In genomic region chr4:917992-918391, GRCh38 we compare ENCODE assay signal across 26 cellular contexts. TPM values are rescaled to one million over a fixed set of nuclear protein-coding genes. Genes with fewer than 3 reads are reported as not detected.
DNase-seq lines count a peak whose midpoint lies in the region; ATAC-seq, FAIRE-seq and TF ChIP-seq lines count a peak whose summit lies in the region.
"Had no signal": no experiment of that assay in that cellular context is flagged by ENCODE, and none has a peak within 500 bp of the region (broad histone marks: within the 10 kb centered on the region; RNA-seq: fewer than 3 reads in every experiment).

No MANE protein-coding gene starts in this region.

- DNase-seq in SK-N-SH: peak; percentile 2
- DNase-seq in SK-N-MC (ENCODE audit: low read depth, low spot score): no peak
- no peak for DNase-seq in K562 (ENCODE audit: extremely low read depth in 1 of 4, low spot score in 3 of 4)
- DNase-seq in glutamatergic neuron: no peak
- DNase-seq in activated CD8-positive, alpha-beta T cell treated with anti-CD3 and anti-CD28 coated beads for 36 hours: no peak
- no peak for DNase-seq in Calu3
- DNase-seq: Caco-2; CD4-positive, CD25-positive, alpha-beta regulatory T cell; CD8-positive, alpha-beta T cell; DMS 273 treated with DMSO at 0.1 percent for 48 hours; DMS79; EL; GDM1; GM23248; HCEC 1CT had no signal

- H3K9me3 Mint-ChIP-seq in glutamatergic neuron (ENCODE audit: unreplicated experiment) (peaks cover 5% of the 10 kb centered on the region), Calu3 (ENCODE audit: low read depth, unreplicated experiment) (peaks cover 7% of the 10 kb centered on the region)
- peaks cover 4% of the 10 kb centered on the region for H3K9me3 Mint-ChIP-seq in activated CD8-positive, alpha-beta T cell treated with anti-CD3 and anti-CD28 coated beads for 36 hours
- H3K9me3 Mint-ChIP-seq: CD8-positive, alpha-beta T cell had no signal

- intact Hi-C loops in K562 (cut with micrococcal nuclease) (no loop called here), Calu3 (cut with micrococcal nuclease; ENCODE audit: unreplicated experiment) (no loop called here)
- intact Hi-C loops in activated CD8-positive, alpha-beta T cell treated with anti-CD3 and anti-CD28 coated beads for 36 hours (cut with micrococcal nuclease): no loop called here

- H3K79me2 ChIP-seq in SK-N-SH (ENCODE audit: insufficient read depth): peaks cover 83% of the 10 kb centered on the region
- H3K79me2 ChIP-seq in K562 (ENCODE audit: control insufficient read depth, insufficient read depth, low read length): peaks cover 85% of the 10 kb centered on the region

- H2AFZ ChIP-seq in SK-N-SH (ENCODE audit: low read depth) (no peak overlapping the region), K562 (ENCODE audit: low read depth, low read length) (no peak overlapping the region)
- H2AFZ ChIP-seq: GM23248 had no signal

- no peaks in the 10 kb centered on the region for H3F3A ChIP-seq in SK-N-SH (replicated peaks; ENCODE audit: insufficient read depth)

- H3K36me3 Mint-ChIP-seq in glutamatergic neuron (ENCODE audit: unreplicated experiment): peaks cover 16% of the 10 kb centered on the region
- H3K36me3 Mint-ChIP-seq in activated CD8-positive, alpha-beta T cell treated with anti-CD3 and anti-CD28 coated beads for 36 hours (ENCODE audit: low read depth): peaks cover 27% of the 10 kb centered on the region
- H3K36me3 Mint-ChIP-seq in Calu3 (ENCODE audit: insufficient read depth, unreplicated experiment): peaks cover 5% of the 10 kb centered on the region

- no peaks in the 10 kb centered on the region for H3K9me2 ChIP-seq in SK-N-SH

- no peak for TF ChIP-seq RAD21 in SK-N-SH (IDR thresholded peaks at IDR 0.05; ENCODE audit: low read length)
- TF ChIP-seq RAD21 in K562 (CRISPR knock-in tag; conservative IDR thresholded peaks at IDR 0.05 in 1 of 2, IDR thresholded peaks at IDR 0.05 in 1 of 2): no peak

- no peak for TF ChIP-seq POLR2A in K562 (conservative IDR thresholded peaks at IDR 0.05)

- no TSS peak for BruUV-seq in K562 (replicated peaks; lab: Mats Ljungman, UMichigan)
- no TSS peak for BruUV-seq in Calu3 (replicated peaks; lab: Mats Ljungman, UMichigan)

- no peak overlapping the region for H3K9ac ChIP-seq in SK-N-SH
- no peak overlapping the region for H3K9ac ChIP-seq in SK-N-MC (ENCODE audit: insufficient read length)
- H3K9ac ChIP-seq in K562 (ENCODE audit: insufficient read depth in 1 of 2, low read depth in 2 of 2, low read length in 2 of 2): no peak overlapping the region
- H3K9ac ChIP-seq: BLaER1, GM23248 had no signal

- ATAC-seq in SK-N-SH treated with all-trans-retinoic acid at 6 μM for 48 hours: no peak
- no peak for ATAC-seq in K562
- no peak for ATAC-seq in GM18858 (IDR thresholded peaks at IDR 0.05; ENCODE audit: unreplicated experiment)
- ATAC-seq in activated CD8-positive, alpha-beta T cell treated with anti-CD3 and anti-CD28 coated beads for 36 hours: no peak
- ATAC-seq: CD8-positive, alpha-beta T cell; GM12878 had no signal

- H3K4me3 ChIP-seq in SK-N-SH (ENCODE audit: low read depth in 2 of 2, low read length in 1 of 2) (no peak overlapping the region), SK-N-MC (0 out of 2 replicates have a peak overlapping the region, but pooled peaks have one; percentile 25), K562 (no peak overlapping the region)
- H3K4me3 ChIP-seq: BLaER1, GM12878, GM23248 had no signal

- H3K4me1 Mint-ChIP-seq in glutamatergic neuron (ENCODE audit: low read depth, unreplicated experiment) (peaks cover 15% of the 10 kb centered on the region), Calu3 (ENCODE audit: low read depth, unreplicated experiment) (peaks cover 8% of the 10 kb centered on the region)
- peaks cover 57% of the 10 kb centered on the region for H3K4me1 Mint-ChIP-seq in activated CD8-positive, alpha-beta T cell treated with anti-CD3 and anti-CD28 coated beads for 36 hours (ENCODE audit: low read depth)

- in situ Hi-C loops in K562 (cut with MboI): no loop called here

- peak overlapping the region; percentile 3 for H3K27ac Mint-ChIP-seq in glutamatergic neuron (ENCODE audit: unreplicated experiment)
- no peak overlapping the region for H3K27ac Mint-ChIP-seq in activated CD8-positive, alpha-beta T cell treated with anti-CD3 and anti-CD28 coated beads for 36 hours
- no peak overlapping the region for H3K27ac Mint-ChIP-seq in Calu3 (ENCODE audit: unreplicated experiment)
- H3K27ac Mint-ChIP-seq: B cell; CD4-positive, CD25-positive, alpha-beta regulatory T cell; CD8-positive, alpha-beta T cell had no signal

- H3K27me3 ChIP-seq in SK-N-SH (ENCODE audit: insufficient read depth): no peaks in the 10 kb centered on the region
- no peaks in the 10 kb centered on the region for H3K27me3 ChIP-seq in K562 (ENCODE audit: control insufficient read depth in 2 of 2, insufficient read depth in 2 of 2, low read length in 2 of 2)
- H3K27me3 ChIP-seq: BLaER1 had no signal

- H3K36me3 ChIP-seq in SK-N-SH (replicated peaks in 1 of 2; ENCODE audit: control insufficient read depth in 1 of 2, insufficient read depth in 2 of 2, low read length in 1 of 2) (peaks cover 0 to 3% of the 10 kb centered on the region in 2 experiments), SK-N-MC (ENCODE audit: insufficient read depth, low read length) (peaks cover 16% of the 10 kb centered on the region; the same call in 1 of the 2 replicates), K562 (ENCODE audit: control insufficient read depth, insufficient read depth, low read length) (peaks cover 13% of the 10 kb centered on the region; the same call in 2 of the 3 replicates)

- H3K9me1 ChIP-seq in K562 (ENCODE audit: control insufficient read depth, insufficient read depth, low read length): no peaks in the 10 kb centered on the region

- TF ChIP-seq CTCF in SK-N-SH (IDR thresholded peaks at IDR 0.05) (no peak), K562 (IDR thresholded peaks at IDR 0.05 in 2 of 3, conservative IDR thresholded peaks at IDR 0.05 in 1 of 3; ENCODE audit: insufficient read depth in 2 of 3, low read depth in 1 of 3, low read length in 3 of 3) (no peak), glutamatergic neuron (IDR thresholded peaks at IDR 0.05; ENCODE audit: partially characterized antibody, unreplicated experiment) (no peak), Calu3 (IDR thresholded peaks at IDR 0.05; ENCODE audit: unreplicated experiment) (no peak)
- no peak for TF ChIP-seq CTCF in activated CD8-positive, alpha-beta T cell treated with anti-CD3 and anti-CD28 coated beads for 36 hours (IDR thresholded peaks at IDR 0.05)

- POLR2A ChIA-PET in SK-N-SH (lab: Yijun Ruan, JAX): no interaction called here
- POLR2A ChIA-PET in K562 (lab: Yijun Ruan, JAX): no interaction called here
- POLR2A ChIA-PET in activated CD8-positive, alpha-beta T cell treated with anti-CD3 and anti-CD28 coated beads for 36 hours (lab: Charles Lee): interaction anchor here (1.4 kb wide), 1 partner anchor 14 kb away, joined by 3 read pairs; no protein-coding TSS in a partner anchor

- H3K27me3 Mint-ChIP-seq in glutamatergic neuron (ENCODE audit: unreplicated experiment): peaks cover 2% of the 10 kb centered on the region
- H3K27me3 Mint-ChIP-seq in activated CD8-positive, alpha-beta T cell treated with anti-CD3 and anti-CD28 coated beads for 36 hours: no peaks in the 10 kb centered on the region
- no peaks in the 10 kb centered on the region for H3K27me3 Mint-ChIP-seq in Calu3 (ENCODE audit: unreplicated experiment)
- H3K27me3 Mint-ChIP-seq: B cell; CD4-positive, CD25-positive, alpha-beta regulatory T cell had no signal

- no peak for TF ChIP-seq EP300 in SK-N-SH (IDR thresholded peaks at IDR 0.05; ENCODE audit: borderline replicate concordance in 1 of 2, low read depth in 1 of 2, low read length in 1 of 2)
- no peak for TF ChIP-seq EP300 in K562 (IDR thresholded peaks at IDR 0.05; ENCODE audit: low read length)

- H3K4me2 ChIP-seq in SK-N-SH: no peak overlapping the region
- H3K4me2 ChIP-seq in K562 (ENCODE audit: insufficient read depth, low read length): no peak overlapping the region
- H3K4me2 ChIP-seq: BLaER1 had no signal

- 93% methylated on average over 2 of the region's 2 CpGs for WGBS in SK-N-SH (ENCODE audit: low lambda C conversion rate)
- 94% methylated on average over 2 of the region's 2 CpGs for WGBS in K562 (ENCODE audit: insufficient coverage, low coverage, missing lambda C conversion rate)

- H3K9me3 ChIP-seq in SK-N-SH (no peaks in the 10 kb centered on the region), SK-N-MC (ENCODE audit: low read depth, low read length) (no peaks in the 10 kb centered on the region), K562 (replicated peaks; ENCODE audit: control insufficient read depth, insufficient read depth, low read depth, low read length) (peaks cover 4% of the 10 kb centered on the region; the same call in 1 of the 2 replicates)
- H3K9me3 ChIP-seq: Caco-2 had no signal

- H3K27ac ChIP-seq in SK-N-SH (ENCODE audit: low read depth in 2 of 2, low read length in 1 of 2): no peak overlapping the region
- peak overlapping the region; percentile 70; the same call in 1 of the 2 replicates for H3K27ac ChIP-seq in SK-N-MC
- no peak overlapping the region for H3K27ac ChIP-seq in K562 (ENCODE audit: extremely low read depth, low read depth, low read length)
- H3K27ac ChIP-seq: 22Rv1, BLaER1, C4-2B, GM23248 had no signal

- no peak for FAIRE-seq in K562 (lab: Jason Lieb, UNC)
- FAIRE-seq: A204.1, D721Med, GM12878, GM19239, H1 had no signal

- H3K4me1 ChIP-seq in SK-N-SH (ENCODE audit: control insufficient read depth in 1 of 2, insufficient read depth in 2 of 2, low read depth in 1 of 2, low read length in 1 of 2) (no peaks in the 10 kb centered on the region), K562 (replicated peaks in 1 of 2; ENCODE audit: control insufficient read depth in 2 of 2, insufficient read depth in 2 of 2, low read length in 2 of 2) (peaks cover 2 to 16% of the 10 kb centered on the region in 2 experiments; a peak in 2 of 5 replicates)
- H3K4me1 ChIP-seq: Caco-2 had no signal

- no peak overlapping the region for H3K4me3 Mint-ChIP-seq in glutamatergic neuron (ENCODE audit: unreplicated experiment)
- no peak overlapping the region for H3K4me3 Mint-ChIP-seq in activated CD8-positive, alpha-beta T cell treated with anti-CD3 and anti-CD28 coated beads for 36 hours
- H3K4me3 Mint-ChIP-seq in Calu3 (ENCODE audit: low read depth, unreplicated experiment): no peak overlapping the region
- H3K4me3 Mint-ChIP-seq: B cell; CD8-positive, alpha-beta T cell had no signal

- CTCF ChIA-PET in SK-N-SH (lab: Yijun Ruan, JAX): no interaction called here
- CTCF ChIA-PET in K562 (lab: Yijun Ruan, JAX; ENCODE audit: low intra/inter-chr PET ratio): no interaction called here
- CTCF ChIA-PET in activated CD8-positive, alpha-beta T cell treated with anti-CD3 and anti-CD28 coated beads for 36 hours (lab: Charles Lee): no interaction called here
- CTCF ChIA-PET in Calu3 (lab: Charles Lee): no interaction called here

- H4K20me1 ChIP-seq in SK-N-SH (ENCODE audit: insufficient read depth) (peaks cover 50% of the 10 kb centered on the region), K562 (replicated peaks; ENCODE audit: control insufficient read depth, insufficient read depth, low read length) (peaks cover 6% of the 10 kb centered on the region; the same call in 1 of the 2 replicates)

RNA-seq across cellular contexts. Expression of gene GAK, which starts 14.1 kb away (rescaled TPM):
- polyA plus RNA-seq in SK-N-SH (2012; rRNA removed) (35.9 and 36.1 TPM in 2 replicates), K562 (2011; rRNA removed) (14.9 and 22.4 TPM in 2 replicates), K562 (2014; fragmentation: Illumina TruSeq; extraction: Trizol) (16.2 and 38.2 TPM in 2 replicates), K562 (2014; fragmentation: Nextera tagmentation; extraction: Ambion mirVana) (1 to 10 TPM; 1.3 to 2.1 TPM), K562 (2014; rRNA removed) (51.9 and 83.2 TPM in 2 replicates)
- 11.0 and 18.2 TPM in 2 replicates for polyA plus RNA-seq in SK-N-SH (2012; cell fraction: cytosol; rRNA removed)
- polyA plus RNA-seq in SK-N-SH (2012; cell fraction: nucleus; rRNA removed): 131 and 150 TPM in 2 replicates
- total RNA-seq in K562 (2011; cell fraction: chromatin; rRNA removed; ENCODE audit: low replicate concordance): 336 and 571 TPM in 2 replicates
- total RNA-seq in K562 (2011; cell fraction: nucleolus; rRNA removed): 202 and 228 TPM in 2 replicates
- total RNA-seq in K562 (2011; cell fraction: nucleoplasm; rRNA removed): 235 and 247 TPM in 2 replicates
- total RNA-seq in K562 (2014; rRNA removed) (102 and 105 TPM in 2 replicates), K562 (2014; rRNA removed; fragmentation: Illumina TruSeq; extraction: Trizol) (10.4 and 12.6 TPM in 2 replicates), K562 (2015; rRNA removed; fragmentation: Illumina TruSeq; extraction: Trizol) (28.4 and 35.4 TPM in 2 replicates), K562 (2021) (94.1 and 101 TPM in 2 replicates), glutamatergic neuron (ENCODE audit: unreplicated experiment) (123 TPM), Calu3 (2022) (91.3 and 94.1 TPM in 2 replicates)
- polyA plus RNA-seq in K562 (2011; cell fraction: cytosol; rRNA removed): 17.2 and 40.3 TPM in 2 replicates
- polyA plus RNA-seq in K562 (2011; cell fraction: nucleus; rRNA removed): 79.9 and 106 TPM in 2 replicates
- polyA plus RNA-seq in K562 (2012): 48.5 and 55.0 TPM in 2 replicates
- polyA minus RNA-seq in K562 (2011; rRNA and poly(A)+ RNA removed): 51.4 and 78.3 TPM in 2 replicates
- 37.3 and 39.5 TPM in 2 replicates for polyA minus RNA-seq in K562 (2011; cell fraction: cytosol; rRNA and poly(A)+ RNA removed)
- polyA minus RNA-seq in K562 (2011; cell fraction: nucleus; rRNA and poly(A)+ RNA removed): 43.2 and 50.9 TPM in 2 replicates
- 100 to 1,000 TPM in 1 of 2 experiments, 10 to 100 TPM in 1; 97.8 to 102 TPM for total RNA-seq in activated CD8-positive, alpha-beta T cell treated with anti-CD3 and anti-CD28 coated beads for 36 hours

RNA-seq across cellular contexts. Expression of gene TMEM175, which starts 14.3 kb away (rescaled TPM):
- polyA plus RNA-seq in SK-N-SH (2012; rRNA removed): 43.1 and 54.2 TPM in 2 replicates
- 12.9 and 16.8 TPM in 2 replicates for polyA plus RNA-seq in SK-N-SH (2012; cell fraction: cytosol; rRNA removed)
- 280 and 427 TPM in 2 replicates for polyA plus RNA-seq in SK-N-SH (2012; cell fraction: nucleus; rRNA removed)
- total RNA-seq in K562 (2011; cell fraction: chromatin; rRNA removed; ENCODE audit: low replicate concordance): 55.5 and 132 TPM in 2 replicates
- 80.9 and 84.2 TPM in 2 replicates for total RNA-seq in K562 (2011; cell fraction: nucleolus; rRNA removed)
- total RNA-seq in K562 (2011; cell fraction: nucleoplasm; rRNA removed): 71.0 and 82.0 TPM in 2 replicates
- 14.9 and 17.7 TPM in 2 replicates for total RNA-seq in K562 (2014; rRNA removed)
- 2.4 and 3.7 TPM in 2 replicates for total RNA-seq in K562 (2014; rRNA removed; fragmentation: Illumina TruSeq; extraction: Trizol)
- 9.4 and 9.5 TPM in 2 replicates for total RNA-seq in K562 (2015; rRNA removed; fragmentation: Illumina TruSeq; extraction: Trizol)
- total RNA-seq in K562 (2021): 13.8 and 16.9 TPM in 2 replicates
- 11.4 and 28.9 TPM in 2 replicates for polyA plus RNA-seq in K562 (2011; rRNA removed)
- polyA plus RNA-seq in K562 (2011; cell fraction: cytosol; rRNA removed): 31.2 and 37.1 TPM in 2 replicates
- polyA plus RNA-seq in K562 (2011; cell fraction: nucleus; rRNA removed): 373 and 570 TPM in 2 replicates
- 18.3 and 42.2 TPM in 2 replicates for polyA plus RNA-seq in K562 (2012)
- 8.5 and 21.5 TPM in 2 replicates for polyA plus RNA-seq in K562 (2014; fragmentation: Illumina TruSeq; extraction: Trizol)
- polyA plus RNA-seq in K562 (2014; fragmentation: Nextera tagmentation; extraction: Ambion mirVana): under 1 TPM; 0.13 to 0.18 TPM
- polyA plus RNA-seq in K562 (2014; rRNA removed): 22.5 and 30.9 TPM in 2 replicates
- polyA minus RNA-seq in K562 (2011; rRNA and poly(A)+ RNA removed): 7.2 and 7.6 TPM in 2 replicates
- polyA minus RNA-seq in K562 (2011; cell fraction: cytosol; rRNA and poly(A)+ RNA removed): 8.2 and 14.5 TPM in 2 replicates
- 27.3 and 30.2 TPM in 2 replicates for polyA minus RNA-seq in K562 (2011; cell fraction: nucleus; rRNA and poly(A)+ RNA removed)
- total RNA-seq in glutamatergic neuron (ENCODE audit: unreplicated experiment): 62.7 TPM
- 10 to 100 TPM; 11.0 to 11.2 TPM for total RNA-seq in activated CD8-positive, alpha-beta T cell treated with anti-CD3 and anti-CD28 coated beads for 36 hours
- total RNA-seq in Calu3 (2022): 18.8 and 24.2 TPM in 2 replicates

RNA-seq across cellular contexts. Expression of gene DGKQ, which starts 55.4 kb away (rescaled TPM):
- polyA plus RNA-seq in SK-N-SH (2012; rRNA removed) (10.9 and 11.5 TPM in 2 replicates), K562 (2011; rRNA removed) (5.6 and 6.8 TPM in 2 replicates), K562 (2014; fragmentation: Illumina TruSeq; extraction: Trizol) (2.6 and 7.3 TPM in 2 replicates), K562 (2014; fragmentation: Nextera tagmentation; extraction: Ambion mirVana) (under 1 TPM; 0.17 to 0.27 TPM), K562 (2014; rRNA removed) (15.3 and 15.7 TPM in 2 replicates)
- polyA plus RNA-seq in SK-N-SH (2012; cell fraction: cytosol; rRNA removed): 3.3 and 6.8 TPM in 2 replicates
- 50.0 and 64.3 TPM in 2 replicates for polyA plus RNA-seq in SK-N-SH (2012; cell fraction: nucleus; rRNA removed)
- 27.1 and 96.1 TPM in 2 replicates for total RNA-seq in K562 (2011; cell fraction: chromatin; rRNA removed; ENCODE audit: low replicate concordance)
- 70.2 and 86.6 TPM in 2 replicates for total RNA-seq in K562 (2011; cell fraction: nucleolus; rRNA removed)
- total RNA-seq in K562 (2011; cell fraction: nucleoplasm; rRNA removed): 28.7 and 35.0 TPM in 2 replicates
- total RNA-seq in K562 (2014; rRNA removed) (17.0 and 19.1 TPM in 2 replicates), K562 (2014; rRNA removed; fragmentation: Illumina TruSeq; extraction: Trizol) (1.2 and 1.7 TPM in 2 replicates), K562 (2015; rRNA removed; fragmentation: Illumina TruSeq; extraction: Trizol) (6.1 and 6.3 TPM in 2 replicates), K562 (2021) (18.4 and 22.0 TPM in 2 replicates), glutamatergic neuron (ENCODE audit: unreplicated experiment) (26.2 TPM), Calu3 (2022) (8.8 and 11.8 TPM in 2 replicates)
- 5.6 and 16.4 TPM in 2 replicates for polyA plus RNA-seq in K562 (2011; cell fraction: cytosol; rRNA removed)
- 86.6 and 144 TPM in 2 replicates for polyA plus RNA-seq in K562 (2011; cell fraction: nucleus; rRNA removed)
- polyA plus RNA-seq in K562 (2012): 13.1 and 23.6 TPM in 2 replicates
- polyA minus RNA-seq in K562 (2011; rRNA and poly(A)+ RNA removed): 1.9 and 2.5 TPM in 2 replicates
- polyA minus RNA-seq in K562 (2011; cell fraction: cytosol; rRNA and poly(A)+ RNA removed): 5.5 and 7.7 TPM in 2 replicates
- polyA minus RNA-seq in K562 (2011; cell fraction: nucleus; rRNA and poly(A)+ RNA removed): 17.1 and 17.2 TPM in 2 replicates
- 10 to 100 TPM; 14.3 to 16.7 TPM for total RNA-seq in activated CD8-positive, alpha-beta T cell treated with anti-CD3 and anti-CD28 coated beads for 36 hours
